ENCODE assay signal across 10 cellular contexts in genomic region chr13:30619731-30620130, GRCh38. TPM values are rescaled to one million over a fixed set of nuclear protein-coding genes. Genes with fewer than 3 reads are reported as not detected.
DNase-seq lines count a peak whose midpoint lies in the region; ATAC-seq and TF ChIP-seq lines count a peak whose summit lies in the region.
"Had no signal": no experiment of that assay in that cellular context is flagged by ENCODE, and none has a peak within 500 bp of the region (broad histone marks: within the 10 kb centered on the region; RNA-seq: fewer than 3 reads in every experiment).

No MANE protein-coding gene starts in this region.

- H3K27me3 ChIP-seq in endocrine pancreas (ENCODE audit: control insufficient read depth, insufficient read depth, low read length), result no peaks in the 10 kb centered on the region
- no peaks in the 10 kb centered on the region for H3K27me3 ChIP-seq in rectal smooth muscle tissue (ENCODE audit: control insufficient read depth, insufficient read depth, low read length)
- H3K27me3 ChIP-seq in upper lobe of left lung, result no peaks in the 10 kb centered on the region

- H3K36me3 ChIP-seq in endocrine pancreas (ENCODE audit: control insufficient read depth, insufficient read depth, low read length) (peaks cover 9% of the 10 kb centered on the region), rectal smooth muscle tissue (ENCODE audit: control insufficient read depth, insufficient read depth, low read length) (no peaks in the 10 kb centered on the region), upper lobe of left lung (peaks cover 0 to 28% (median 6%) of the 10 kb centered on the region in 4 donors)

- H3K4me1 ChIP-seq in endocrine pancreas (ENCODE audit: control insufficient read depth, insufficient read depth, low read length) (peaks cover 27% of the 10 kb centered on the region), rectal smooth muscle tissue (ENCODE audit: control insufficient read depth, insufficient read depth, low read length) (peaks cover 11% of the 10 kb centered on the region), upper lobe of left lung (peaks cover 26 to 40% (median 31%) of the 10 kb centered on the region in 4 donors)

- H3K27ac ChIP-seq in rectal smooth muscle tissue (ENCODE audit: low read depth, low read length) (no peak overlapping the region), upper lobe of left lung (peak overlapping the region in 2 of 4 donors; percentile 99)

- no peak for ATAC-seq in HG02588 (IDR thresholded peaks at IDR 0.05; ENCODE audit: unreplicated experiment)
- ATAC-seq in GM18498 (IDR thresholded peaks at IDR 0.05; ENCODE audit: unreplicated experiment), result no peak
- ATAC-seq in upper lobe of left lung (ENCODE audit: low FRiP score in 2 of 2), result no peak
- ATAC-seq: left ventricle myocardium superior had no signal

- TF ChIP-seq CTCF in LNCaP clone FGC (IDR thresholded peaks at IDR 0.05; ENCODE audit: control insufficient read depth, extremely low read depth, insufficient read depth) (no peak), upper lobe of left lung (IDR thresholded peaks at IDR 0.05) (no peak)

- DNase-seq in ELR (ENCODE audit: low read depth) (peak; percentile 19), LNCaP clone FGC (ENCODE audit: low read depth) (no peak), upper lobe of left lung (no peak), hippocampal formation (lab: John Stamatoyannopoulos, UW) (no peak)
- DNase-seq: left ventricle myocardium superior, MV-4-11 had no signal

- H3K9me3 ChIP-seq in endocrine pancreas (ENCODE audit: control insufficient read depth, low read length) (no peaks in the 10 kb centered on the region), upper lobe of left lung (no peaks in the 10 kb centered on the region)

- peak overlapping the region; percentile 34 for H3K9ac ChIP-seq in endocrine pancreas (ENCODE audit: control insufficient read depth, insufficient read depth, low read length)
- H3K9ac ChIP-seq in rectal smooth muscle tissue (ENCODE audit: low read length), result no peak overlapping the region

- WGBS in upper lobe of left lung, 2 donors, result 69 to 72% methylated on average over 5 of the region's 5 CpGs

- TF ChIP-seq POLR2A in upper lobe of left lung (IDR thresholded peaks at IDR 0.05), result no peak

- H3K4me3 ChIP-seq in LNCaP clone FGC (ENCODE audit: low read depth, low read length) (peak overlapping the region; percentile 96), endocrine pancreas (ENCODE audit: control insufficient read depth, insufficient read depth, low read length) (peak overlapping the region; percentile 89), rectal smooth muscle tissue (ENCODE audit: low read length) (peak overlapping the region; percentile 86), upper lobe of left lung (peak overlapping the region in 1 of 4 donors; percentile 81)

- TF ChIP-seq EP300 in upper lobe of left lung (IDR thresholded peaks at IDR 0.05), result no peak

RNA-seq across cellular contexts. Expression of gene USPL1, which starts 2.0 kb away (rescaled TPM):
- total RNA-seq in upper lobe of left lung, result 10 to 100 TPM; 10.8 to 25.1 (median 16.2) TPM
